ENCODE assay signal across 9 cellular contexts in the genomic region with DNA sequence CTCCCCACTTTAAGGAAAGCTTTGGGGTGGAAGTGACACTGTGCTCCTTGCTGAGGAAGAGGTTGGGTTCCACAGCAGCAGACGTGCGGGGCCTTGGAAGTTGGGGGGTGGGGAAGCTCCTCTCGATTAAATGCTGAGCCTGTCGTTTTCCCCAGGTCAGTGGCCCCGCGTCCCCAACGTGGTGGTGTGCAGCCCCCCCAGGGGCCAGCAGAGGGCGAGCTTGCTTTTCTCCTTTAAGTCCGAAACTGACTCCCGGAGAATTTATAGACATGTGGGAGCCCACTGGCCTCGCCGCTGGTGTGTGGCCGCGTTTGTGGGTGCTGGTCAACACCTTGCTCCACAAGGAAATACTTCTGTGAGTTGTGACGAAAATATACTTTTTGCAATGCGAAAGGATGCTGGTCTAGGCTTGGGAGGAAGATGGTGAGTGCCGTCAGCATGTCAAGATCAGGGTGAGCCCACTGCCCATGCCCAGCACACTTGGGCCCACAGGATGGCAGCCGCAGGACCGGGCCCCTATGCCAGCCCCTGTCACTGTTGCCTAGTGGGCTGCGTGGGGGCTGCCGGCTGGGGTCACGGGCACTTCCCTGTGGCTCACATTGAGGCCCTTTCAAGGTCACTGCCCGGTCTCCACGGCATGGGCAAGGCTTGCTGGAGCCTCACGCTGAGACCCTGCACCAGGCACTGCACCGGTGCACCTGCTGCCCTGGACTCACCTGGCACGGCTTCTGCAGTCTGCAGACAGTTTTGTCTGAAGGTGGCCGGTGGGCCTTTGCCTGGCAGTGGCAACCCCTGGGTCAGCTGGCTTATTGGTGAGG. TPM values are rescaled to one million over a fixed set of nuclear protein-coding genes. Genes with fewer than 3 reads are reported as not detected.
DNase-seq lines count a peak whose midpoint lies in the region; ATAC-seq and TF ChIP-seq lines count a peak whose summit lies in the region.
"Had no signal": no experiment of that assay in that cellular context is flagged by ENCODE, and none has a peak within 500 bp of the region (broad histone marks: within the 10 kb centered on the region; RNA-seq: fewer than 3 reads in every experiment).

No MANE protein-coding gene starts in this region.

- peaks cover 5 to 7% of the 10 kb centered on the region in 2 donors for H3K4me1 Mint-ChIP-seq in immature natural killer cell

- H3K9me3 ChIP-seq in SJCRH30 (replicated peaks) (no peaks in the 10 kb centered on the region), body of pancreas (no peaks in the 10 kb centered on the region)

- H3K27ac ChIP-seq in SJCRH30 (no peak overlapping the region), body of pancreas (no peak overlapping the region)

- H3K4me1 ChIP-seq in SJCRH30 (no peaks in the 10 kb centered on the region), body of pancreas (peaks cover 8% of the 10 kb centered on the region)

- DNase-seq in Ammon's horn (ENCODE audit: low spot score), result peak; percentile 63
- peak; percentile 69 for DNase-seq in GM19238 (ENCODE audit: insufficient read length, low spot score)
- DNase-seq in SJCRH30, result peak; percentile 76 to 83
- peak; percentile 60 to 75 (median 64) for DNase-seq in body of pancreas
- peak; percentile 26 to 30 (median 27) for DNase-seq in immature natural killer cell
- DNase-seq in stimulated activated CD4-positive, alpha-beta T cell treated with anti-CD3 and anti-CD28 coated beads, Interleukin-2, amount 100 ng/mL, for 24 hours, result peak; percentile 62 to 65
- no peak for DNase-seq in NCI-H1694 treated with DMSO at 0.1 percent for 48 hours (lab: John Stamatoyannopoulos, UW)
- DNase-seq: naive B cell had no signal

- peaks cover 0 to 4% (median 0%) of the 10 kb centered on the region in 3 donors for H3K36me3 Mint-ChIP-seq in immature natural killer cell
- H3K36me3 Mint-ChIP-seq: naive B cell had no signal

- H3K36me3 ChIP-seq in SJCRH30 (peaks cover 9% of the 10 kb centered on the region; the same call in 1 of the 2 replicates), body of pancreas (replicated peaks in 1 of 2; ENCODE audit: insufficient read depth in 1 of 2, low read depth in 2 of 2) (peaks cover 0 to 7% of the 10 kb centered on the region in 2 donors)

- H3K9me3 Mint-ChIP-seq in immature natural killer cell, result no peaks in the 10 kb centered on the region
- H3K9me3 Mint-ChIP-seq: naive B cell had no signal

- no peak overlapping the region for H3K4me3 Mint-ChIP-seq in immature natural killer cell

- TF ChIP-seq POLR2A in body of pancreas (IDR thresholded peaks at IDR 0.05), result no peak

- WGBS in body of pancreas, 2 donors, result 40 to 60% methylated on average over 16 to 28 of the region's 28 CpGs

- intact Hi-C loops in body of pancreas (cut with DNase I), result loop anchor here (5.0 to 10.0 kb wide), 2 partner anchors 156 to 268 kb away; no protein-coding TSS in a partner anchor

- peak; percentile 62 to 79 (median 68) for TF ChIP-seq CTCF in body of pancreas (IDR thresholded peaks at IDR 0.05)

- ATAC-seq in body of pancreas, result no peak
- no peak for ATAC-seq in HG03378 (IDR thresholded peaks at IDR 0.05; ENCODE audit: unreplicated experiment)

- no peaks in the 10 kb centered on the region for H3K27me3 ChIP-seq in SJCRH30
- H3K27me3 ChIP-seq in body of pancreas, result no peaks in the 10 kb centered on the region

- no peak overlapping the region for H3K27ac Mint-ChIP-seq in immature natural killer cell

- H3K4me3 ChIP-seq in SJCRH30, result no peak overlapping the region
- no peak overlapping the region for H3K4me3 ChIP-seq in body of pancreas

- H3K27me3 Mint-ChIP-seq in immature natural killer cell (ENCODE audit: low read depth in 3 of 3), result peaks cover 0 to 2% (median 0%) of the 10 kb centered on the region in 3 donors
- H3K27me3 Mint-ChIP-seq: naive B cell had no signal

RNA-seq across cellular contexts. Expression of a gene that starts 9.4 kb away (rescaled TPM):
- 3.4 and 5.8 TPM in 2 replicates for total RNA-seq in SJCRH30 (2014; rRNA removed; shearing (Covaris generic))
- total RNA-seq in body of pancreas, result 10 to 100 TPM; 18.2 to 26.0 TPM
- polyA plus RNA-seq in immature natural killer cell, result 1 to 10 TPM; 3.2 to 7.0 (median 4.0) TPM

RNA-seq across cellular contexts. Expression of a gene that starts 49.9 kb away (rescaled TPM):
- total RNA-seq in SJCRH30 (2014; rRNA removed; shearing (Covaris generic)), result not detected in 2 replicates
- not detected for total RNA-seq in body of pancreas
- polyA plus RNA-seq in immature natural killer cell, result not detected
